ENCODE assay signal across 10 cellular contexts in genomic region chr17:64355536-64356303, GRCh38. TPM values are rescaled to one million over a fixed set of nuclear protein-coding genes. Genes with fewer than 3 reads are reported as not detected.
DNase-seq lines count a peak whose midpoint lies in the region; ATAC-seq and TF ChIP-seq lines count a peak whose summit lies in the region.
"Had no signal": no experiment of that assay in that cellular context is flagged by ENCODE, and none has a peak within 500 bp of the region (broad histone marks: within the 10 kb centered on the region; RNA-seq: fewer than 3 reads in every experiment).

No MANE protein-coding gene starts in this region.

- peak overlapping the region; percentile 15 to 45 for H3K27ac Mint-ChIP-seq in T-cell
- H3K27ac Mint-ChIP-seq: T-helper 2 cell treated with Interferon-gamma antibody and Interleukin-4, amounts not matched to agents 5 μg/mL and 100 μg/mL, for 36 hours had no signal

- H3K36me3 Mint-ChIP-seq in T-cell = peaks cover 3% of the 10 kb centered on the region

- no peak for ATAC-seq in T-cell (replicated peaks in 1 of 4)
- ATAC-seq in HG03175 (IDR thresholded peaks at IDR 0.05; ENCODE audit: unreplicated experiment) = no peak

- CTCF ChIA-PET in T-cell (lab: Charles Lee) = no interaction called here

- TF ChIP-seq CTCF in HFF-Myc (IDR thresholded peaks at IDR 0.05; ENCODE audit: low read depth, low read length, missing control alignments) (no peak), fibroblast of the aortic adventitia (IDR thresholded peaks at IDR 0.05; ENCODE audit: insufficient read depth, low read length) (no peak)

- H3K27me3 Mint-ChIP-seq in T-cell = no peaks in the 10 kb centered on the region

- DNase-seq in HFF-Myc (ENCODE audit: extremely low read depth, low read depth) = peak; percentile 59
- no peak for DNase-seq in T-cell
- DNase-seq in fibroblast of the aortic adventitia (ENCODE audit: low read depth) = peak; percentile 61
- DNase-seq in stimulated activated CD8-positive, alpha-beta memory T cell treated with anti-CD3 and anti-CD28 coated beads, Interleukin-7, amount 100 ng/mL, for 48 hours (ENCODE audit: extremely low read depth in 1 of 2, low read depth in 1 of 2) = peak; percentile 21 to 51
- DNase-seq in NCI-H2196 (lab: John Stamatoyannopoulos, UW; ENCODE audit: unreplicated experiment) = no peak
- no peak for DNase-seq in NCI-H1092 treated with DMSO at 0.1 percent for 48 hours (lab: John Stamatoyannopoulos, UW)
- DNase-seq: Kasumi-1 had no signal

- H3K4me3 Mint-ChIP-seq in T-cell = no peak overlapping the region
- H3K4me3 Mint-ChIP-seq: nephron; T-helper 2 cell treated with Interferon-gamma antibody and Interleukin-4, amounts not matched to agents 5 μg/mL and 100 μg/mL, for 36 hours had no signal

- POLR2A ChIA-PET in T-cell (lab: Charles Lee) = no interaction called here

- no peaks in the 10 kb centered on the region for H3K9me3 Mint-ChIP-seq in T-cell
- H3K9me3 Mint-ChIP-seq: nephron; T-helper 2 cell treated with Interferon-gamma antibody and Interleukin-4, amounts not matched to agents 5 μg/mL and 100 μg/mL, for 36 hours had no signal

- peaks cover 11 to 18% (median 13%) of the 10 kb centered on the region in 3 donors for H3K4me1 Mint-ChIP-seq in T-cell

- no peak overlapping the region for H3K4me3 ChIP-seq in HFF-Myc (replicated peaks; ENCODE audit: low read depth, low read length)
- H3K4me3 ChIP-seq in fibroblast of the aortic adventitia (ENCODE audit: low read depth, low read length) = no peak overlapping the region

RNA-seq across cellular contexts. Expression of gene PECAM1, which starts 34.9 kb away (rescaled TPM):
- 10 to 100 TPM; 20.9 to 69.3 (median 57.1) TPM for total RNA-seq in T-cell
- total RNA-seq in fibroblast of the aortic adventitia (ENCODE audit: low replicate concordance) = 1.2 and 7.4 TPM in 2 replicates

Comparison
In these comparisons a context has a peak if more than half of its experiments do, and no peak if none do; other contexts are left out.
1. DNase-seq: peak in HFF-Myc (single experiment), fibroblast of the aortic adventitia (single experiment) and stimulated activated CD8-positive, alpha-beta memory T cell treated with anti-CD3 and anti-CD28 coated beads, Interleukin-7, amount 100 ng/mL, for 48 hours (2 of 2); none in T-cell (0 of 34), NCI-H2196 (single experiment) and NCI-H1092 treated with DMSO at 0.1 percent for 48 hours (single experiment).